ENCODE assay signal across 1 cellular context in genomic region chr7:135653285-135654080, GRCh38.
TF ChIP-seq lines count a peak whose summit lies in the region.

No MANE protein-coding gene starts in this region.

TF ChIP-seq in IMR-90, 13 proteins besides CTCF, POLR2A, EP300 and RAD21:
- TF ChIP-seq MAFK (IDR thresholded peaks at IDR 0.05; ENCODE audit: low read depth, low read length), result no peak
- TF ChIP-seq MXI1 (IDR thresholded peaks at IDR 0.05; ENCODE audit: borderline replicate concordance, low read depth, low read length), result no peak
- no peak for TF ChIP-seq FOS (IDR thresholded peaks at IDR 0.05; ENCODE audit: low read depth, low read length)
- TF ChIP-seq CHD1 (IDR thresholded peaks at IDR 0.05; ENCODE audit: low read depth, low read length), result no peak
- TF ChIP-seq CEBPB (IDR thresholded peaks at IDR 0.05; ENCODE audit: low read depth, low read length), result no peak
- no peak for TF ChIP-seq USF2 (IDR thresholded peaks at IDR 0.05; ENCODE audit: low read depth, low read length)
- TF ChIP-seq BHLHE40 (IDR thresholded peaks at IDR 0.05; ENCODE audit: low read depth, low read length), result no peak
- TF ChIP-seq ELK1 (IDR thresholded peaks at IDR 0.05; ENCODE audit: borderline replicate concordance, low read depth, low read length), result no peak
- TF ChIP-seq NFE2L2 (IDR thresholded peaks at IDR 0.05; ENCODE audit: low read depth, low read length), result no peak
- no peak for TF ChIP-seq MAZ (IDR thresholded peaks at IDR 0.05; ENCODE audit: borderline replicate concordance, low read depth, low read length)
- no peak for TF ChIP-seq RFX5 (IDR thresholded peaks at IDR 0.05; ENCODE audit: low read depth, low read length)
- TF ChIP-seq RCOR1 (IDR thresholded peaks at IDR 0.05; ENCODE audit: insufficient replicate concordance, low read length), result no peak
- TF ChIP-seq SMC3 (IDR thresholded peaks at IDR 0.05; ENCODE audit: low read depth, low read length), result no peak
